ENCODE assay signal across 26 cellular contexts in the genomic region with DNA sequence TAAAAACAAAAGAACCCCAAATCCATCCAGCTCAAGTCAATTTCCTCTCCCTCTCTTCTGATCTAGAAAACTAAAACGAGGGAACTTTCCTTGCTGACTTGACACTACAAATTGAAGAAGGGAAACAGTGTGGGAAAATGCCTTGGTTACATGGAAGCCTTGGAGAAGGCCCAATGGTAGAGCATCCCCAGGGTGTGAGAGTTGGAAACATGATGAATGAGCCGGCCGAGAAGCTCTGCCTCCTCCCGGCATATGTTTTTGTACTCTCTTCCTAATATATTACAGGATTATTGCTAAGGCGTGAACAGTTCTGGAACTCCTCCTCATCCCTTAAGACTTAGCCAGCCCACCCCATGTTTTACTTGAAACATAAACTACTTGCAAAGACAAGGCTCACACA.
"Had no signal": no experiment of that assay in that cellular context is flagged by ENCODE, and none has a peak within 500 bp of the region (broad histone marks: within the 10 kb centered on the region; RNA-seq: fewer than 3 reads in every experiment).

No MANE protein-coding gene starts in this region.

- H3K27ac ChIP-seq: hepatocyte, lower lobe of right lung, neural progenitor cell, neutrophil, parathyroid adenoma, right lobe of liver, skin epidermis, stomach, testis, thyroid gland, transverse colon, upper lobe of left lung, vagina had no signal

- H3K36me3 ChIP-seq: lower lobe of right lung, neural progenitor cell, neutrophil, right lobe of liver, stomach, thyroid gland, transverse colon, upper lobe of left lung, vagina had no signal

- H3K4me2 ChIP-seq: hepatocyte, neural progenitor cell had no signal

- ATAC-seq: lower lobe of right lung; naive thymus-derived CD8-positive, alpha-beta T cell; right lobe of liver; stimulated activated naive B cell treated with anti-CD40 and anti-IgM and Interleukin-4, amounts not matched to agents 10 μg/mL and 1 μg/mL and 100 μg/mL, for 72 hours; stimulated activated naive CD8-positive, alpha-beta T cell treated with anti-CD3 and anti-CD28 coated beads, Interleukin-15, Interleukin-2, amounts not matched to agents 100 U/mL and 50 U/mL, for 24 hours had no signal

- H3K9ac ChIP-seq: neural progenitor cell, parathyroid adenoma had no signal

- H3K27me3 ChIP-seq: neural progenitor cell, neutrophil, right lobe of liver, stomach, testis, thyroid gland, transverse colon, upper lobe of left lung, vagina had no signal

- H2AFZ ChIP-seq: hepatocyte, neural progenitor cell, parathyroid adenoma had no signal

- DNase-seq: islet precursor cell; lower lobe of right lung; mammary epithelial cell; mesenchymal stem cell; naive thymus-derived CD8-positive, alpha-beta T cell; nephron progenitor cell; occipital lobe; psoas muscle; right lobe of liver; stimulated activated CD4-positive, alpha-beta T cell treated with anti-CD3 and anti-CD28 coated beads, Interleukin-12 subunit alpha, Interleukin-12 subunit beta, amount 100 ng/mL, for 4 hours; stimulated activated CD4-positive, alpha-beta T cell treated with anti-CD3 and anti-CD28 coated beads, Interleukin-15, amount 100 ng/mL, for 24 hours; stimulated activated CD4-positive, alpha-beta T cell treated with anti-CD3 and anti-CD28 coated beads, Interleukin-2, amount 100 ng/mL, for 24 hours; stimulated activated CD4-positive, alpha-beta T cell treated with anti-CD3 and anti-CD28 coated beads, Interleukin-4, amount 100 ng/mL, for 1 hour; stimulated activated naive B cell treated with anti-CD40 and anti-IgM and Interleukin-4, amounts not matched to agents 10 μg/mL and 1 μg/mL and 100 μg/mL, for 72 hours; stimulated activated naive CD8-positive, alpha-beta T cell treated with anti-CD3 and anti-CD28 coated beads, Interleukin-15, Interleukin-2, amounts not matched to agents 100 U/mL and 50 U/mL, for 24 hours; stomach; testis; thyroid gland; transverse colon; upper lobe of left lung had no signal

- H3K4me1 ChIP-seq: lower lobe of right lung, neural progenitor cell, parathyroid adenoma, psoas muscle, right lobe of liver, testis, transverse colon, upper lobe of left lung, vagina had no signal

- H3K79me2 ChIP-seq: hepatocyte, parathyroid adenoma had no signal

- H3K9me3 ChIP-seq: lower lobe of right lung, neutrophil, psoas muscle, right lobe of liver, stomach, testis, thyroid gland, transverse colon, upper lobe of left lung, vagina had no signal

- H3K4me3 ChIP-seq: hepatocyte, lower lobe of right lung, neural progenitor cell, psoas muscle, right lobe of liver, skin epidermis, stomach, testis, thyroid gland, transverse colon, upper lobe of left lung, vagina had no signal
